17 cellular contexts compared by ENCODE assay signal in genomic region chr2:111250448-111251030, GRCh38.
"Had no signal": no experiment of that assay in that cellular context is flagged by ENCODE, and none has a peak within 500 bp of the region (broad histone marks: within the 10 kb centered on the region; RNA-seq: fewer than 3 reads in every experiment).

No MANE protein-coding gene starts in this region.

- H3K27me3 ChIP-seq: esophagus squamous epithelium, gastrocnemius medialis, heart right ventricle had no signal

- H3K79me2 ChIP-seq: parathyroid adenoma had no signal

- DNase-seq: activated B cell treated with CpG ODN at 0.5 μM for 24 hours; activated CD4-positive, alpha-beta T cell treated with anti-CD3 and anti-CD28 coated beads, Interleukin-2, amount 10 ng/mL, durations not matched to agents 24 days and 14 days; activated naive CD4-positive, alpha-beta T cell treated with Interleukin-2 at 50 U/mL for 16 hours; activated naive CD8-positive, alpha-beta T cell treated with anti-CD3 and anti-CD28 coated beads, Interleukin-2, amount 50 U/mL, for 24 hours; central memory CD4-positive, alpha-beta T cell; esophagus squamous epithelium; gastrocnemius medialis; heart right ventricle; kidney; left ventricle myocardium inferior; mesendoderm; stimulated activated CD4-positive, alpha-beta T cell treated with anti-CD3 and anti-CD28 coated beads, Interleukin-15, amount 100 ng/mL, for 24 hours; stimulated activated CD4-positive, alpha-beta T cell treated with anti-CD3 and anti-CD28 coated beads, Interleukin-4, amount 100 ng/mL, for 24 hours had no signal

- H3K4me1 Mint-ChIP-seq: activated B cell treated with CpG ODN at 0.5 μM for 24 hours, neural crest cell had no signal

- H3K4me3 Mint-ChIP-seq: activated B cell treated with CpG ODN at 0.5 μM for 24 hours; activated CD4-positive, alpha-beta T cell treated with anti-CD3 and anti-CD28 coated beads, Interleukin-2, amount 10 ng/mL, durations not matched to agents 24 days and 14 days; activated naive CD8-positive, alpha-beta T cell treated with anti-CD3 and anti-CD28 coated beads, Interleukin-2, amount 50 U/mL, for 24 hours; activated T-helper 1 cell treated with anti-CD3 and anti-CD28 coated beads, Interleukin-12 subunit alpha, Interleukin-12 subunit beta, Interleukin-2, Interleukin-4 antibody, amounts not matched to agents 30 ng/mL and 10 ng/mL and 1 ng/mL, durations not matched to agents 14 hours and 24 hours and 36 hours; neural crest cell; stimulated activated naive CD8-positive, alpha-beta T cell treated with anti-CD3 and anti-CD28 coated beads, Interleukin-15, Interleukin-2, amounts not matched to agents 100 ng/mL and 50 ng/mL, for 24 hours had no signal

- H3K4me1 ChIP-seq: esophagus squamous epithelium, gastrocnemius medialis, left ventricle myocardium inferior, parathyroid adenoma had no signal

- H3K27ac ChIP-seq: esophagus squamous epithelium, gastrocnemius medialis, heart right ventricle, left ventricle myocardium inferior, parathyroid adenoma had no signal

- H3K9ac ChIP-seq: parathyroid adenoma had no signal

- H3K9me3 Mint-ChIP-seq: activated B cell treated with CpG ODN at 0.5 μM for 24 hours had no signal

- ATAC-seq: activated naive CD8-positive, alpha-beta T cell treated with anti-CD3 and anti-CD28 coated beads, Interleukin-2, amount 50 U/mL, for 24 hours; gastrocnemius medialis had no signal

- H3K36me3 ChIP-seq: esophagus squamous epithelium, gastrocnemius medialis, left ventricle myocardium inferior had no signal

- H3K27ac Mint-ChIP-seq: activated naive CD8-positive, alpha-beta T cell treated with anti-CD3 and anti-CD28 coated beads, Interleukin-2, amount 50 U/mL, for 24 hours had no signal

- H3K27me3 Mint-ChIP-seq: activated B cell treated with CpG ODN at 0.5 μM for 24 hours; activated CD4-positive, alpha-beta T cell treated with anti-CD3 and anti-CD28 coated beads, Interleukin-2, amount 10 ng/mL, durations not matched to agents 24 days and 14 days; stimulated activated naive CD8-positive, alpha-beta T cell treated with anti-CD3 and anti-CD28 coated beads, Interleukin-15, Interleukin-2, amounts not matched to agents 100 ng/mL and 50 ng/mL, for 24 hours had no signal

- H2AFZ ChIP-seq: parathyroid adenoma had no signal

- H3K9me3 ChIP-seq: esophagus squamous epithelium, gastrocnemius medialis, heart right ventricle, left ventricle myocardium inferior had no signal

- H3K4me3 ChIP-seq: esophagus squamous epithelium, gastrocnemius medialis, heart right ventricle, left ventricle myocardium inferior had no signal
